ENCODE assay signal across 6 cellular contexts in the genomic region with DNA sequence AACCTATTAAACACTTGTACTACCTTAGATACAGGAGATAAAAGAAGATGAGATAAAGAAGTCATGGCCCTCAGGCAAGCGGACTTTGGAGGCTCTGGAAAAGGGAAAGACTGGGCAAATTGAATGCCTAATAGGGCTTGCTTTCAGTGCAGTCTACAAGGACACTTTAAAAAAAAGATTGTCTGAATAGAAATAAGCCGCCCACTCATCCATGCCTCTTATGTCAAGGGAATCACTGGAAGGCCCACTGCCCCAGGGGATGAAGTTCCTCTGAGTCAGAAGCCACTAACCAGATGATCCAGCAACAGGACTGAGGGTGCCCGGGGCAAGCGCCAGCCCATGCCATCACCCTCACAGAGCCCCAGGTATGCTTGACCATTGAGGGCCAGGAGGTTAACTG.
DNase-seq lines count a peak whose midpoint lies in the region; ATAC-seq and TF ChIP-seq lines count a peak whose summit lies in the region.
"Not testable (repeated sequence)": the region's sequence is repeated elsewhere in the genome, so short reads cannot be mapped to it uniquely, and the experiment has no call there.

No MANE protein-coding gene starts in this region.

- not testable (repeated sequence) for H4K20me1 ChIP-seq in HCT116 (ENCODE audit: insufficient read depth)

- no CpG with 5 or more reads among the region's 4 CpGs for WGBS in trophoblast cell (ENCODE audit: extremely low coverage, insufficient coverage, insufficient read length)

- in situ Hi-C loops in brain microvascular endothelial cell (cut with HindIII; ENCODE audit: low pct_ligation_motif_present, low sequenced_read_pairs), result not testable (repeated sequence)

- POLR2A ChIA-PET in HCT116 (lab: Charles Lee), result not testable (repeated sequence)

- not testable (repeated sequence) for H4K8ac ChIP-seq in trophoblast cell (ENCODE audit: low read depth, low read length)

- H2AK5ac ChIP-seq in trophoblast cell (ENCODE audit: low read length), result not testable (repeated sequence)

- TF ChIP-seq CTCF in HCT116 (IDR thresholded peaks at IDR 0.05 in 2 of 3, conservative IDR thresholded peaks at IDR 0.05 in 1 of 3; ENCODE audit: borderline replicate concordance in 1 of 3, insufficient read depth in 1 of 3, low read depth in 2 of 3, low read length in 2 of 3); brain microvascular endothelial cell (IDR thresholded peaks at IDR 0.05; ENCODE audit: low read depth, low read length, missing control alignments); foreskin fibroblast (IDR thresholded peaks at IDR 0.05; ENCODE audit: low read depth, low read length): not testable (repeated sequence)

- H3K14ac ChIP-seq in trophoblast cell (ENCODE audit: low read length), result not testable (repeated sequence)

- not testable (repeated sequence) for H3K27ac ChIP-seq in HCT116 (ENCODE audit: low read depth, low read length); brain microvascular endothelial cell; trophoblast cell (ENCODE audit: low read depth, low read length)

- H3K9me3 ChIP-seq in HCT116 (ENCODE audit: control insufficient read depth in 1 of 2, insufficient read depth in 1 of 2, low read depth in 1 of 2, low read length in 2 of 2); trophoblast cell (ENCODE audit: insufficient read depth, low read depth, low read length): not testable (repeated sequence)

- not testable (repeated sequence) for H3K4me1 ChIP-seq in HCT116 (ENCODE audit: control insufficient read depth in 1 of 2, insufficient read depth in 2 of 2, low read length in 2 of 2); trophoblast cell (ENCODE audit: control insufficient read depth in 1 of 2, insufficient read depth in 2 of 2, low read length in 2 of 2)

- not testable (repeated sequence) for TF ChIP-seq RAD21 in HCT116 (IDR thresholded peaks at IDR 0.05; ENCODE audit: low read depth)

- not testable (repeated sequence) for H2BK12ac ChIP-seq in trophoblast cell (ENCODE audit: low read length)

- TF ChIP-seq POLR2A in HCT116 (IDR thresholded peaks at IDR 0.05; ENCODE audit: borderline replicate concordance, extremely low read depth, insufficient read depth, insufficient read length), result not testable (repeated sequence)

- H3K36me3 ChIP-seq in HCT116 (ENCODE audit: control insufficient read depth in 1 of 2, insufficient read depth in 2 of 2, low read length in 2 of 2); brain microvascular endothelial cell (replicated peaks); trophoblast cell (ENCODE audit: control insufficient read depth in 1 of 2, insufficient read depth in 2 of 2, low read length in 2 of 2): not testable (repeated sequence)

- H3K4ac ChIP-seq in trophoblast cell (ENCODE audit: low read depth, low read length), result not testable (repeated sequence)

- not testable (repeated sequence) for H2BK120ac ChIP-seq in trophoblast cell (ENCODE audit: insufficient read depth, low read length, poor library complexity)

- H3K9ac ChIP-seq in HCT116 (ENCODE audit: low read length); trophoblast cell (ENCODE audit: low read length): not testable (repeated sequence)

- ATAC-seq in HCT116, result not testable (repeated sequence)

- intact Hi-C loops in HCT116 (cut with micrococcal nuclease), result not testable (repeated sequence)

- CTCF ChIA-PET in HCT116 (lab: Charles Lee), result not testable (repeated sequence)

- not testable (repeated sequence) for H3K23ac ChIP-seq in trophoblast cell (ENCODE audit: low read length)

- not testable (repeated sequence) for H3K79me2 ChIP-seq in HCT116 (ENCODE audit: insufficient read depth, low read length); trophoblast cell (ENCODE audit: control insufficient read depth, insufficient read depth, low read length, poor library complexity)

- H2BK5ac ChIP-seq in trophoblast cell (ENCODE audit: low read depth, low read length, poor library complexity), result not testable (repeated sequence)

- not testable (repeated sequence) for H2AFZ ChIP-seq in HCT116 (ENCODE audit: low read depth, low read length, poor library complexity, severe bottlenecking); trophoblast cell (ENCODE audit: insufficient read depth, low read length, poor library complexity)

- not testable (repeated sequence) for H4K91ac ChIP-seq in trophoblast cell (ENCODE audit: low read depth, low read length)

- not testable (repeated sequence) for H3K18ac ChIP-seq in trophoblast cell (ENCODE audit: low read length)

- H4K12ac ChIP-seq in trophoblast cell (ENCODE audit: low read depth, low read length), result not testable (repeated sequence)

- not testable (repeated sequence) for H3K4me3 ChIP-seq in HCT116 (replicated peaks in 1 of 2; ENCODE audit: low read depth in 1 of 2, low read length in 2 of 2); brain microvascular endothelial cell (ENCODE audit: low read depth, low read length); foreskin fibroblast (ENCODE audit: low read depth in 1 of 2, low read length in 2 of 2); trophoblast cell (ENCODE audit: low read depth, low read length)

- not testable (repeated sequence) for H3K9me2 ChIP-seq in HCT116 (ENCODE audit: insufficient read depth)

- H3K27me3 ChIP-seq in HCT116 (ENCODE audit: insufficient read depth, low read length); brain microvascular endothelial cell (replicated peaks); trophoblast cell (ENCODE audit: insufficient read depth, low read length): not testable (repeated sequence)

- RAD21 ChIA-PET in HCT116 (lab: Charles Lee; ENCODE audit: low non-redundant PET in 1 of 2, low total read pairs in 2 of 2, uncharacterized antibody in 2 of 2, unreplicated experiment in 2 of 2), result not testable (repeated sequence)

- not testable (repeated sequence) for H3K79me1 ChIP-seq in trophoblast cell (ENCODE audit: low read length)

- DNase-seq in EH (ENCODE audit: low read depth) (peak; percentile 12), RPMI7951 (ENCODE audit: low read depth) (peak; percentile 58), brain microvascular endothelial cell (peak; percentile 6), foreskin fibroblast (peak; percentile 9 to 41), trophoblast cell (peak; percentile 84 to 85)
- DNase-seq in HCT116 (ENCODE audit: low read depth, low spot score), result not testable (repeated sequence)

- BruUV-seq in HCT116 (replicated peaks; lab: Mats Ljungman, UMichigan), result not testable (repeated sequence)

- H3K4me2 ChIP-seq in HCT116 (ENCODE audit: low read length); trophoblast cell (ENCODE audit: low read length): not testable (repeated sequence)

TF ChIP-seq in HCT116, 20 proteins besides CTCF, POLR2A, EP300 and RAD21:
- TF ChIP-seq EGR1 (IDR thresholded peaks at IDR 0.05; ENCODE audit: low read depth), result 0 out of 2 replicates have a peak, but pooled peaks have one; percentile 27
